19 cellular contexts compared by ENCODE assay signal in genomic region chr14:100815478-100816285, GRCh38. TPM values are rescaled to one million over a fixed set of nuclear protein-coding genes. Genes with fewer than 3 reads are reported as not detected.
DNase-seq lines count a peak whose midpoint lies in the region; ATAC-seq and TF ChIP-seq lines count a peak whose summit lies in the region.
"Had no signal": no experiment of that assay in that cellular context is flagged by ENCODE, and none has a peak within 500 bp of the region (broad histone marks: within the 10 kb centered on the region; RNA-seq: fewer than 3 reads in every experiment).

No MANE protein-coding gene starts in this region.

- H3K36me3 Mint-ChIP-seq in endothelial cell (ENCODE audit: low read depth, unreplicated experiment) (peaks cover 8% of the 10 kb centered on the region), nephron progenitor cell (ENCODE audit: low read depth) (no peaks in the 10 kb centered on the region)
- H3K36me3 Mint-ChIP-seq in naive thymus-derived CD8-positive, alpha-beta T cell: peaks cover 0 to 1% (median 0%) of the 10 kb centered on the region in 3 donors

- peaks cover 3% of the 10 kb centered on the region for H3K27me3 Mint-ChIP-seq in endothelial cell (ENCODE audit: unreplicated experiment)
- no peaks in the 10 kb centered on the region for H3K27me3 Mint-ChIP-seq in nephron progenitor cell (ENCODE audit: low read depth, poor library complexity)
- H3K27me3 Mint-ChIP-seq in naive thymus-derived CD8-positive, alpha-beta T cell: peaks cover 3 to 37% (median 26%) of the 10 kb centered on the region in 5 donors

- no peak overlapping the region for H3K4me3 Mint-ChIP-seq in endothelial cell (ENCODE audit: unreplicated experiment)
- no peak overlapping the region for H3K4me3 Mint-ChIP-seq in nephron progenitor cell
- H3K4me3 Mint-ChIP-seq in naive thymus-derived CD8-positive, alpha-beta T cell: no peak overlapping the region
- H3K4me3 Mint-ChIP-seq: type B pancreatic cell had no signal

- no peak for ATAC-seq in naive thymus-derived CD8-positive, alpha-beta T cell
- no peak for ATAC-seq in GM19328 (IDR thresholded peaks at IDR 0.05; ENCODE audit: unreplicated experiment)
- ATAC-seq in GM19395 (IDR thresholded peaks at IDR 0.05; ENCODE audit: unreplicated experiment): no peak
- ATAC-seq: GM12878, psoas muscle had no signal

- TF ChIP-seq CTCF in endothelial cell (IDR thresholded peaks at IDR 0.05; ENCODE audit: unreplicated experiment): no peak
- no peak for TF ChIP-seq CTCF in nephron progenitor cell (IDR thresholded peaks at IDR 0.05)

- H3K27ac Mint-ChIP-seq in endothelial cell (ENCODE audit: unreplicated experiment): peak overlapping the region; percentile 31
- peak overlapping the region; percentile 48 for H3K27ac Mint-ChIP-seq in nephron progenitor cell
- H3K27ac Mint-ChIP-seq in naive thymus-derived CD8-positive, alpha-beta T cell: no peak overlapping the region
- H3K27ac Mint-ChIP-seq: type B pancreatic cell had no signal

- H3K4me1 Mint-ChIP-seq in endothelial cell (ENCODE audit: unreplicated experiment) (peaks cover 20% of the 10 kb centered on the region), nephron progenitor cell (peaks cover 26% of the 10 kb centered on the region)
- H3K4me1 Mint-ChIP-seq in naive thymus-derived CD8-positive, alpha-beta T cell: peaks cover 0 to 4% (median 0%) of the 10 kb centered on the region in 4 donors

- DNase-seq in AG20443 (ENCODE audit: low spot score) (peak; percentile 34), endothelial cell (ENCODE audit: low spot score) (no peak), nephron progenitor cell (no peak), NCI-H748 (lab: John Stamatoyannopoulos, UW; ENCODE audit: unreplicated experiment) (no peak)
- DNase-seq in naive thymus-derived CD8-positive, alpha-beta T cell: no peak
- DNase-seq: activated gamma-delta T cell; AML-193; cerebellar nuclear complex; DMS79; NCI-H1694; NCI-H69; stimulated activated CD4-positive, alpha-beta T cell treated with anti-CD3 and anti-CD28 coated beads, Interleukin-2, amount 100 ng/mL, for 24 hours had no signal

- POLR2A ChIA-PET in naive thymus-derived CD8-positive, alpha-beta T cell (lab: Charles Lee): no interaction called here

- no peaks in the 10 kb centered on the region for H3K9me3 Mint-ChIP-seq in endothelial cell (ENCODE audit: unreplicated experiment)
- peaks cover 21% of the 10 kb centered on the region for H3K9me3 Mint-ChIP-seq in nephron progenitor cell
- peaks cover 0 to 14% (median 0%) of the 10 kb centered on the region in 9 donors for H3K9me3 Mint-ChIP-seq in naive thymus-derived CD8-positive, alpha-beta T cell
- H3K9me3 Mint-ChIP-seq: type B pancreatic cell had no signal

TF ChIP-seq in PFSK-1, 5 proteins besides CTCF, POLR2A, EP300 and RAD21:
- TF ChIP-seq FOXP2 (optimal IDR thresholded peaks at IDR 0.05; ENCODE audit: borderline replicate concordance, extremely low read depth, extremely low read length, insufficient read depth): peak; percentile 49
- no peak for TF ChIP-seq SIN3A (IDR thresholded peaks at IDR 0.05; ENCODE audit: borderline replicate concordance, insufficient read depth, low read length)
TF ChIP-seq in PFSK-1: peak in this region for 1.

RNA-seq across cellular contexts. Expression of gene MEG3, which starts 10.2 kb away (rescaled TPM):
- not detected for polyA plus RNA-seq in PFSK-1 (2012; ENCODE audit: insufficient read length, low read depth)
- total RNA-seq in endothelial cell (ENCODE audit: unreplicated experiment): not detected
- not detected for total RNA-seq in naive thymus-derived CD8-positive, alpha-beta T cell
- polyA plus RNA-seq in naive thymus-derived CD8-positive, alpha-beta T cell: not detected
- total RNA-seq: activated CD8-positive, alpha-beta memory T cell treated with anti-CD3 and anti-CD28 coated beads for 36 hours had no signal

Comparison
In these comparisons a context has a peak if more than half of its experiments do, and no peak if none do; other contexts are left out.
1. H3K27ac Mint-ChIP-seq: peak in endothelial cell (single experiment) and nephron progenitor cell (single experiment); none in naive thymus-derived CD8-positive, alpha-beta T cell (0 of 10).